In genomic region chr16:48366165-48367093, GRCh38 we compare ENCODE assay signal across 8 cellular contexts. TPM values are rescaled to one million over a fixed set of nuclear protein-coding genes. Genes with fewer than 3 reads are reported as not detected.
DNase-seq lines count a peak whose midpoint lies in the region; ATAC-seq and TF ChIP-seq lines count a peak whose summit lies in the region.

No MANE protein-coding gene starts in this region.

- peaks cover 4% of the 10 kb centered on the region for H3K36me3 Mint-ChIP-seq in activated CD4-positive, alpha-beta T cell treated with anti-CD3 and anti-CD28 coated beads, Interleukin-2, amount 10 ng/mL, durations not matched to agents 24 days and 14 days (ENCODE audit: low read depth)

- peak overlapping the region; percentile 83 for H3K9ac ChIP-seq in muscle layer of colon (ENCODE audit: low read length)

- peak overlapping the region; percentile 93 for H3K27ac ChIP-seq in ACC112 (ENCODE audit: low read depth, low read length)
- peak overlapping the region; percentile 89 for H3K27ac ChIP-seq in muscle layer of colon (ENCODE audit: low read depth, low read length)
- peak overlapping the region; percentile 82 to 88 for H3K27ac ChIP-seq in tibial artery

- no peaks in the 10 kb centered on the region for H3K27me3 Mint-ChIP-seq in activated CD4-positive, alpha-beta T cell treated with anti-CD3 and anti-CD28 coated beads, Interleukin-2, amount 10 ng/mL, durations not matched to agents 24 days and 14 days

- peak overlapping the region; percentile 89 for H3K4me3 Mint-ChIP-seq in activated CD4-positive, alpha-beta T cell treated with anti-CD3 and anti-CD28 coated beads, Interleukin-2, amount 10 ng/mL, durations not matched to agents 24 days and 14 days

- peak overlapping the region; percentile 91 for H3K27ac Mint-ChIP-seq in activated CD4-positive, alpha-beta T cell treated with anti-CD3 and anti-CD28 coated beads, Interleukin-2, amount 10 ng/mL, durations not matched to agents 24 days and 14 days

- peak; percentile 52 for ATAC-seq in HG02870 (IDR thresholded peaks at IDR 0.05; ENCODE audit: unreplicated experiment)

- peaks cover 28% of the 10 kb centered on the region for H3K4me1 ChIP-seq in ACC112 (ENCODE audit: control insufficient read depth, insufficient read depth, low read length, unreplicated experiment)
- peaks cover 34% of the 10 kb centered on the region for H3K4me1 ChIP-seq in muscle layer of colon (ENCODE audit: insufficient read depth, low read length)
- H3K4me1 ChIP-seq in tibial artery = peaks cover 0 to 72% (median 22%) of the 10 kb centered on the region in 4 donors

- TF ChIP-seq CTCF in GM13977 (IDR thresholded peaks at IDR 0.05; ENCODE audit: extremely low read depth, insufficient read depth, missing control alignments) (no peak), tibial artery (IDR thresholded peaks at IDR 0.05) (no peak)

- H3K36me3 ChIP-seq in ACC112 (ENCODE audit: insufficient read depth, low read length) (peaks cover 8% of the 10 kb centered on the region; the same call in 1 of the 2 replicates), muscle layer of colon (ENCODE audit: insufficient read depth, low read length) (peaks cover 8% of the 10 kb centered on the region), tibial artery (peaks cover 0 to 7% (median 0%) of the 10 kb centered on the region in 3 donors)

- peak overlapping the region; percentile 9 for H2AFZ ChIP-seq in ACC112 (ENCODE audit: low read length, unreplicated experiment)

- H3K9me3 Mint-ChIP-seq in activated CD4-positive, alpha-beta T cell treated with anti-CD3 and anti-CD28 coated beads, Interleukin-2, amount 10 ng/mL, durations not matched to agents 24 days and 14 days = no peaks in the 10 kb centered on the region

- DNase-seq in GM13977 (ENCODE audit: low spot score) (peak; percentile 75), NCI-H2171 (lab: John Stamatoyannopoulos, UW) (peak; percentile 8), epidermal melanocyte (ENCODE audit: insufficient read length, low spot score) (peak; percentile 21), tibial artery (peak; percentile 41 to 73)
- DNase-seq in activated CD4-positive, alpha-beta T cell treated with anti-CD3 and anti-CD28 coated beads, Interleukin-2, amount 10 ng/mL, durations not matched to agents 24 days and 14 days = peak; percentile 88

- H3K79me2 ChIP-seq in ACC112 (ENCODE audit: control insufficient read depth, insufficient read depth, low read length, unreplicated experiment) = peaks cover 87% of the 10 kb centered on the region

- in situ Hi-C loops in GM13977 (cut with MboI; ENCODE audit: low pct_unique_long_range_greater_than_20kb, low sequenced_read_pairs, unreplicated experiment) = no loop called here

- H3K4me1 Mint-ChIP-seq in activated CD4-positive, alpha-beta T cell treated with anti-CD3 and anti-CD28 coated beads, Interleukin-2, amount 10 ng/mL, durations not matched to agents 24 days and 14 days = peaks cover 43% of the 10 kb centered on the region

- intact Hi-C loops in activated CD4-positive, alpha-beta T cell treated with anti-CD3 and anti-CD28 coated beads, Interleukin-2, amount 10 ng/mL, durations not matched to agents 24 days and 14 days (cut with micrococcal nuclease) = loop anchor here (1.0 to 10.0 kb wide), 5 partner anchors 12 to 1392 kb away; partner anchors contain the start of genes DNAJA2, LONP2 and N4BP1
- intact Hi-C loops in tibial artery (cut with DNase I; ENCODE audit: low total_unique reads) = no loop called here

- H3K4me3 ChIP-seq in ACC112 (ENCODE audit: low read depth, low read length) (peak overlapping the region; percentile 93), muscle layer of colon (ENCODE audit: low read depth in 1 of 2, low read length in 2 of 2) (peak overlapping the region; percentile 25 to 81), tibial artery (peak overlapping the region; percentile 62 to 69)

- H3K27me3 ChIP-seq in ACC112 (ENCODE audit: insufficient read depth, low read length) = no peaks in the 10 kb centered on the region
- H3K27me3 ChIP-seq in muscle layer of colon (ENCODE audit: control insufficient read depth in 1 of 2, insufficient read depth in 2 of 2, low read length in 2 of 2) = no peaks in the 10 kb centered on the region
- no peaks in the 10 kb centered on the region for H3K27me3 ChIP-seq in tibial artery

- H3K9me3 ChIP-seq in muscle layer of colon (ENCODE audit: low read length) (no peaks in the 10 kb centered on the region), tibial artery (no peaks in the 10 kb centered on the region)

RNA-seq across cellular contexts. Expression of gene SIAH1, which starts 18.8 kb away (rescaled TPM):
- total RNA-seq in activated CD4-positive, alpha-beta T cell treated with anti-CD3 and anti-CD28 coated beads, Interleukin-2, amount 10 ng/mL, durations not matched to agents 24 days and 14 days = 13.5 and 15.1 TPM in 2 replicates

Comparison
In these comparisons a context has a peak if more than half of its experiments do, and no peak if none do; other contexts are left out.
1. Peak in every context shown above with its lines: DNase-seq, ATAC-seq, H3K4me3 ChIP-seq and H3K27ac ChIP-seq.
2. DNase-seq: peak in every context shown above with its lines; median percentile 88 in activated CD4-positive, alpha-beta T cell treated with anti-CD3 and anti-CD28 coated beads, Interleukin-2, amount 10 ng/mL, durations not matched to agents 24 days and 14 days; 75 in GM13977; 57 in tibial artery; 21 in epidermal melanocyte; 8 in NCI-H2171.